In the genomic region with DNA sequence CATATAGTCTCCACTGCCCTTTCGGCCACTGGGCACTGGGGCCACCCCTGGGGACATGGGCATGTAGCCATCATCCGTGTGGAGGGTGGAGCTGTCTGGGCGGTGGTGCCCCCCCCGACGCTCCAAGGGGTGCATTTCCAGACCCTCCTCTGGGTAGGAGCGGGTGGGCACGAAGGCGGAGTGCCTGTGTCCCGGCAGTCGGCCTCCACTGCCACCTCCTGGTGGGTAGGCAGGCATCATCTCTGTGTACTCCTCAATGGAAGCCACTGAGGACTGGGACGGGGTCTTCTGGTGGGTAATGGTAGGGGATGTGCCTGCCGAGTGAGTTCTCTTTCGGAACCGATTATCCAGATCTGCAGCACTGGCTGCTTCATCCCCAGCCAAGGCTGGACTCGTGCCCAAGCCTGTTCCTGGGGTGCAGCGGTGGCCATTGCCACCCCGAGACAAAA, we compare ENCODE assay signal across 1 cellular context.
TF ChIP-seq lines count a peak whose summit lies in the region.

No MANE protein-coding gene starts in this region.

TF ChIP-seq in GM23338, 12 proteins besides CTCF, POLR2A, EP300 and RAD21 (continued from another document):
- TF ChIP-seq, protein P1, sequence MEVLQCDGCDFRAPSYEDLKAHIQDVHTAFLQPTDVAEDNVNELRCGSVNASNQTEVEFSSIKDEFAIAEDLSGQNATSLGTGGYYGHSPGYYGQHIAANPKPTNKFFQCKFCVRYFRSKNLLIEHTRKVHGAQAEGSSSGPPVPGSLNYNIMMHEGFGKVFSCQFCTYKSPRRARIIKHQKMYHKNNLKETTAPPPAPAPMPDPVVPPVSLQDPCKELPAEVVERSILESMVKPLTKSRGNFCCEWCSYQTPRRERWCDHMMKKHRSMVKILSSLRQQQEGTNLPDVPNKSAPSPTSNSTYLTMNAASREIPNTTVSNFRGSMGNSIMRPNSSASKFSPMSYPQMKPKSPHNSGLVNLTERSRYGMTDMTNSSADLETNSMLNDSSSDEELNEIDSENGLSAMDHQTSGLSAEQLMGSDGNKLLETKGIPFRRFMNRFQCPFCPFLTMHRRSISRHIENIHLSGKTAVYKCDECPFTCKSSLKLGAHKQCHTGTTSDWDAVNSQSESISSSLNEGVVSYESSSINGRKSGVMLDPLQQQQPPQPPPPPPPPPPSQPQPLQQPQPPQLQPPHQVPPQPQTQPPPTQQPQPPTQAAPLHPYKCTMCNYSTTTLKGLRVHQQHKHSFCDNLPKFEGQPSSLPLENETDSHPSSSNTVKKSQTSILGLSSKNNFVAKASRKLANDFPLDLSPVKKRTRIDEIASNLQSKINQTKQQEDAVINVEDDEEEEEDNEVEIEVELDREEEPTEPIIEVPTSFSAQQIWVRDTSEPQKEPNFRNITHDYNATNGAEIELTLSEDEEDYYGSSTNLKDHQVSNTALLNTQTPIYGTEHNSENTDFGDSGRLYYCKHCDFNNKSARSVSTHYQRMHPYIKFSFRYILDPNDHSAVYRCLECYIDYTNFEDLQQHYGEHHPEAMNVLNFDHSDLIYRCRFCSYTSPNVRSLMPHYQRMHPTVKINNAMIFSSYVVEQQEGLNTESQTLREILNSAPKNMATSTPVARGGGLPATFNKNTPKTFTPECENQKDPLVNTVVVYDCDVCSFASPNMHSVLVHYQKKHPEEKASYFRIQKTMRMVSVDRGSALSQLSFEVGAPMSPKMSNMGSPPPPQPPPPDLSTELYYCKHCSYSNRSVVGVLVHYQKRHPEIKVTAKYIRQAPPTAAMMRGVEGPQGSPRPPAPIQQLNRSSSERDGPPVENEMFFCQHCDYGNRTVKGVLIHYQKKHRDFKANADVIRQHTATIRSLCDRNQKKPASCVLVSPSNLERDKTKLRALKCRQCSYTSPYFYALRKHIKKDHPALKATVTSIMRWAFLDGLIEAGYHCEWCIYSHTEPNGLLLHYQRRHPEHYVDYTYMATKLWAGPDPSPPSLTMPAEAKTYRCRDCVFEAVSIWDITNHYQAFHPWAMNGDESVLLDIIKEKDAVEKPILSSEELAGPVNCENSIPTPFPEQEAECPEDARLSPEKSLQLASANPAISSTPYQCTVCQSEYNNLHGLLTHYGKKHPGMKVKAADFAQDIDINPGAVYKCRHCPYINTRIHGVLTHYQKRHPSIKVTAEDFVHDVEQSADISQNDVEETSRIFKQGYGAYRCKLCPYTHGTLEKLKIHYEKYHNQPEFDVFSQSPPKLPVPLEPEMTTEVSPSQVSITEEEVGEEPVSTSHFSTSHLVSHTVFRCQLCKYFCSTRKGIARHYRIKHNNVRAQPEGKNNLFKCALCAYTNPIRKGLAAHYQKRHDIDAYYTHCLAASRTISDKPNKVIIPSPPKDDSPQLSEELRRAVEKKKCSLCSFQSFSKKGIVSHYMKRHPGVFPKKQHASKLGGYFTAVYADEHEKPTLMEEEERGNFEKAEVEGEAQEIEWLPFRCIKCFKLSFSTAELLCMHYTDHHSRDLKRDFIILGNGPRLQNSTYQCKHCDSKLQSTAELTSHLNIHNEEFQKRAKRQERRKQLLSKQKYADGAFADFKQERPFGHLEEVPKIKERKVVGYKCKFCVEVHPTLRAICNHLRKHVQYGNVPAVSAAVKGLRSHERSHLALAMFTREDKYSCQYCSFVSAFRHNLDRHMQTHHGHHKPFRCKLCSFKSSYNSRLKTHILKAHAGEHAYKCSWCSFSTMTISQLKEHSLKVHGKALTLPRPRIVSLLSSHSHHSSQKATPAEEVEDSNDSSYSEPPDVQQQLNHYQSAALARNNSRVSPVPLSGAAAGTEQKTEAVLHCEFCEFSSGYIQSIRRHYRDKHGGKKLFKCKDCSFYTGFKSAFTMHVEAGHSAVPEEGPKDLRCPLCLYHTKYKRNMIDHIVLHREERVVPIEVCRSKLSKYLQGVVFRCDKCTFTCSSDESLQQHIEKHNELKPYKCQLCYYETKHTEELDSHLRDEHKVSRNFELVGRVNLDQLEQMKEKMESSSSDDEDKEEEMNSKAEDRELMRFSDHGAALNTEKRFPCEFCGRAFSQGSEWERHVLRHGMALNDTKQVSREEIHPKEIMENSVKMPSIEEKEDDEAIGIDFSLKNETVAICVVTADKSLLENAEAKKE (CRISPR knock-in tag; IDR thresholded peaks at IDR 0.05) = no peak
- TF ChIP-seq JUNB (IDR thresholded peaks at IDR 0.05; ENCODE audit: unreplicated experiment) (no peak), ZNF114 (CRISPR knock-in tag; IDR thresholded peaks at IDR 0.05) (no peak), EZH2 (IDR thresholded peaks at IDR 0.05; ENCODE audit: low read depth, unreplicated experiment) (no peak), EZH2phosphoT487 (IDR thresholded peaks at IDR 0.05; ENCODE audit: unreplicated experiment) (no peak), CREB1 (CRISPR knock-in tag; IDR thresholded peaks at IDR 0.05; ENCODE audit: low read depth) (no peak), ZNF331 (CRISPR knock-in tag; IDR thresholded peaks at IDR 0.05; ENCODE audit: low read depth) (no peak), POLR2AphosphoS5 (IDR thresholded peaks at IDR 0.05; ENCODE audit: low read depth) (no peak), STAT1 (IDR thresholded peaks at IDR 0.05; ENCODE audit: unreplicated experiment) (no peak)
- TF ChIP-seq, protein P2, sequence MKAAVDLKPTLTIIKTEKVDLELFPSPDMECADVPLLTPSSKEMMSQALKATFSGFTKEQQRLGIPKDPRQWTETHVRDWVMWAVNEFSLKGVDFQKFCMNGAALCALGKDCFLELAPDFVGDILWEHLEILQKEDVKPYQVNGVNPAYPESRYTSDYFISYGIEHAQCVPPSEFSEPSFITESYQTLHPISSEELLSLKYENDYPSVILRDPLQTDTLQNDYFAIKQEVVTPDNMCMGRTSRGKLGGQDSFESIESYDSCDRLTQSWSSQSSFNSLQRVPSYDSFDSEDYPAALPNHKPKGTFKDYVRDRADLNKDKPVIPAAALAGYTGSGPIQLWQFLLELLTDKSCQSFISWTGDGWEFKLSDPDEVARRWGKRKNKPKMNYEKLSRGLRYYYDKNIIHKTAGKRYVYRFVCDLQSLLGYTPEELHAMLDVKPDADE (IDR thresholded peaks at IDR 0.05) = no peak
- TF ChIP-seq, protein P3, sequence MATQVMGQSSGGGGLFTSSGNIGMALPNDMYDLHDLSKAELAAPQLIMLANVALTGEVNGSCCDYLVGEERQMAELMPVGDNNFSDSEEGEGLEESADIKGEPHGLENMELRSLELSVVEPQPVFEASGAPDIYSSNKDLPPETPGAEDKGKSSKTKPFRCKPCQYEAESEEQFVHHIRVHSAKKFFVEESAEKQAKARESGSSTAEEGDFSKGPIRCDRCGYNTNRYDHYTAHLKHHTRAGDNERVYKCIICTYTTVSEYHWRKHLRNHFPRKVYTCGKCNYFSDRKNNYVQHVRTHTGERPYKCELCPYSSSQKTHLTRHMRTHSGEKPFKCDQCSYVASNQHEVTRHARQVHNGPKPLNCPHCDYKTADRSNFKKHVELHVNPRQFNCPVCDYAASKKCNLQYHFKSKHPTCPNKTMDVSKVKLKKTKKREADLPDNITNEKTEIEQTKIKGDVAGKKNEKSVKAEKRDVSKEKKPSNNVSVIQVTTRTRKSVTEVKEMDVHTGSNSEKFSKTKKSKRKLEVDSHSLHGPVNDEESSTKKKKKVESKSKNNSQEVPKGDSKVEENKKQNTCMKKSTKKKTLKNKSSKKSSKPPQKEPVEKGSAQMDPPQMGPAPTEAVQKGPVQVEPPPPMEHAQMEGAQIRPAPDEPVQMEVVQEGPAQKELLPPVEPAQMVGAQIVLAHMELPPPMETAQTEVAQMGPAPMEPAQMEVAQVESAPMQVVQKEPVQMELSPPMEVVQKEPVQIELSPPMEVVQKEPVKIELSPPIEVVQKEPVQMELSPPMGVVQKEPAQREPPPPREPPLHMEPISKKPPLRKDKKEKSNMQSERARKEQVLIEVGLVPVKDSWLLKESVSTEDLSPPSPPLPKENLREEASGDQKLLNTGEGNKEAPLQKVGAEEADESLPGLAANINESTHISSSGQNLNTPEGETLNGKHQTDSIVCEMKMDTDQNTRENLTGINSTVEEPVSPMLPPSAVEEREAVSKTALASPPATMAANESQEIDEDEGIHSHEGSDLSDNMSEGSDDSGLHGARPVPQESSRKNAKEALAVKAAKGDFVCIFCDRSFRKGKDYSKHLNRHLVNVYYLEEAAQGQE (IDR thresholded peaks at IDR 0.05; ENCODE audit: unreplicated experiment) = no peak
